ENCODE assay signal across 7 cellular contexts in the genomic region with DNA sequence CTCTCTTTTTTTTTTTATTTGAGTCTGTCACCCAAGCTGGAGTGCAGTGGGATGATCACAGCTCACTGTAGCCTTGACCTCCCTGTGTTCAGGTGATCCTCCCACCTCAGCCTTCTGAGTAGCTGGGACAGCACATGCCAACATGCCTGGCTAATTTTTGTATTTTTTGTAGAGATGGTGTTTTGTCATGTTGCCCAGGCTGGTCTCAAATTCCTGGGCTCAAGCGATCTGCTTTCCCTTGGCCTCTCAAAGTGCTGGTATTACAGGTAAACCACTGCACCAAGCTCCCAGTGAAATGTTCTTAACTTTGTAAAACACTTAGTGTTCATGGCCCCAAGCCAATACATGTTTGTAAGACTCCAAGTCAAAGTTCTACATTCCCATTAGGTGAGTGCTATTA.
"Had no signal": no experiment of that assay in that cellular context is flagged by ENCODE, and none has a peak within 500 bp of the region (broad histone marks: within the 10 kb centered on the region; RNA-seq: fewer than 3 reads in every experiment).

No MANE protein-coding gene starts in this region.

- H3K27me3 Mint-ChIP-seq: IgD-negative memory B cell had no signal

- H3K27ac ChIP-seq: HL-60 had no signal

- DNase-seq: IMR-90, KBM-7, KG1 had no signal

- H3K4me3 ChIP-seq: K562 had no signal

- H3K36me3 Mint-ChIP-seq: IgD-negative memory B cell had no signal

- ATAC-seq: HepG2, K562 had no signal

- H3K4me3 Mint-ChIP-seq: IgD-negative memory B cell had no signal
